ENCODE assay signal across 8 cellular contexts in the genomic region with DNA sequence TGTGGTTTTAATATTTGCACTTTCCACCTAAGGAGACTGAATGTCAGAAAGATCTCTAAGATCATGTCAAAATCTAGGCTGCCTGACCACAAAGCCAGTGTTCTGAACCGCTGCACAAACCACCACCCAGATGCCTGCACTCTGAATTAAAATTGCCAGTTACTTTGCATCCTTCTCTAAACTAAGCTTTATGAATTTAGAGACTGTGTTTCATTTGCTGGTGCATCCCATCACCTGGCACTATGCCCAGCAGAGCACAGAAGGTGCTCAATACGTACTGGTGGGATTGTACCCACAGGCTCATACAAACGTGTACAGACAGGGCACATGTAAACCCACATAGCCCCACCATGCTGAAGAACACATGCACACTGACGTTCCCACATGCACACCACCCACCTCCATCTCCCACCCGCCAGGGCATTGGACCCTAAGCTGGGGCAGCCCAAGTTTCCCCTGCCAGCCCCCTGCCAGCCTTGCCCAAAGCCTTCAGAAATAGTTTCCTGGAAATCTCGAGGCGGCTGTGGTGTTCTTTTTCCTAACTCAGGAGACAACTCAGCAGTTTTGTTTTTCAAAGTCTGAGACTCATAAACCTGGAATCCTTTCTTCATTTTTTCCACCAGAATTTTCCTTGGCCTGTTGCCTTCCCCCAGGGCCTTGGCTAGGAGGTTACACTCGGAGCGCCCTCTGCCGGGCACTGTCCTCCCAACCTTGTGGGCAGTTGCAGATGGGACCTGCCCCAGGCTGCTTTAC. TPM values are rescaled to one million over a fixed set of nuclear protein-coding genes. Genes with fewer than 3 reads are reported as not detected.
DNase-seq lines count a peak whose midpoint lies in the region; ATAC-seq and TF ChIP-seq lines count a peak whose summit lies in the region.

No MANE protein-coding gene starts in this region.

- POLR2A ChIA-PET in WTC11 (lab: Charles Lee): no interaction called here

- no peak overlapping the region for H3K4me3 Mint-ChIP-seq in WTC11

- peaks cover 6% of the 10 kb centered on the region; the same call in 1 of the 2 replicates for H3K27me3 Mint-ChIP-seq in WTC11 (ENCODE audit: low read depth)

- no peaks in the 10 kb centered on the region for H3K36me3 ChIP-seq in mammary epithelial cell (ENCODE audit: insufficient read depth, low read length)

- ATAC-seq in HG02885 (IDR thresholded peaks at IDR 0.05; ENCODE audit: poor library complexity, unreplicated experiment): peak; percentile 58
- ATAC-seq in WTC11: peak; percentile 97
- ATAC-seq in HG03460 (IDR thresholded peaks at IDR 0.05; ENCODE audit: unreplicated experiment): no peak

- H3K4me2 ChIP-seq in mammary epithelial cell (ENCODE audit: insufficient read depth, low read depth, low read length): peak overlapping the region; percentile 93

- H3K27ac ChIP-seq in mammary epithelial cell (ENCODE audit: insufficient read depth, low read depth, low read length): peak overlapping the region; percentile 84

- H3K27ac Mint-ChIP-seq in WTC11: no peak overlapping the region

- no peaks in the 10 kb centered on the region for H4K20me1 ChIP-seq in mammary epithelial cell (ENCODE audit: insufficient read depth, low read length)

- DNase-seq in GM04503 (ENCODE audit: low read depth): peak; percentile 84
- DNase-seq in NCI-H2227 (lab: John Stamatoyannopoulos, UW; ENCODE audit: unreplicated experiment): peak; percentile 80
- peak; percentile 95 for DNase-seq in WTC11 (ENCODE audit: low spot score)
- peak; percentile 89 for DNase-seq in mammary epithelial cell
- peak; percentile 94 for DNase-seq in iris pigment epithelial cell (ENCODE audit: low read depth)
- DNase-seq in stimulated activated CD4-positive, alpha-beta T cell treated with anti-CD3 and anti-CD28 coated beads, Interleukin-12 subunit alpha, Interleukin-12 subunit beta, amount 100 ng/mL, for 4 hours: peak; percentile 96

- TF ChIP-seq CTCF in WTC11 (IDR thresholded peaks at IDR 0.05): peak; percentile 73; the same call in 1 of the 2 replicates
- TF ChIP-seq CTCF in mammary epithelial cell (conservative IDR thresholded peaks at IDR 0.05 in 1 of 2, IDR thresholded peaks at IDR 0.05 in 1 of 2; ENCODE audit: extremely low read depth in 1 of 2, insufficient read depth in 1 of 2, low read depth in 1 of 2, low read length in 2 of 2): peak; percentile 88 to 96

- peak overlapping the region; percentile 10 to 34 (median 16) for H3K4me3 ChIP-seq in mammary epithelial cell (replicated peaks in 1 of 3; ENCODE audit: insufficient read depth in 1 of 3, low read depth in 2 of 3, low read length in 3 of 3)

- no peaks in the 10 kb centered on the region for H3K9me3 Mint-ChIP-seq in WTC11

- H3K27me3 ChIP-seq in mammary epithelial cell (ENCODE audit: insufficient read depth, low read length): no peaks in the 10 kb centered on the region

- peaks cover 11% of the 10 kb centered on the region for H3K4me1 Mint-ChIP-seq in WTC11

- H3K9ac ChIP-seq in mammary epithelial cell (ENCODE audit: insufficient read depth, low read length): peak overlapping the region; percentile 77

- intact Hi-C loops in mammary epithelial cell (cut with micrococcal nuclease): loop anchor here (1.0 kb wide), 7 partner anchors 20 to 317 kb away; no protein-coding TSS in a partner anchor

- H3K4me1 ChIP-seq in mammary epithelial cell (ENCODE audit: insufficient read depth, low read length): peaks cover 44% of the 10 kb centered on the region

- dilution Hi-C loops in mammary epithelial cell (cut with HindIII; ENCODE audit: low sequenced_read_pairs): loop anchor here (25.0 kb wide), 1 partner anchor 174 kb away; no protein-coding TSS in a partner anchor

- no peaks in the 10 kb centered on the region for H3K79me2 ChIP-seq in mammary epithelial cell (ENCODE audit: insufficient read depth, low read length)

- no TSS peak for BruUV-seq in mammary epithelial cell (replicated peaks; lab: Mats Ljungman, UMichigan)

- peak overlapping the region; percentile 83 for H2AFZ ChIP-seq in mammary epithelial cell (ENCODE audit: low read depth, low read length)

- CTCF ChIA-PET in WTC11 (lab: Charles Lee): interaction anchor here (1.1 to 3.6 kb wide), 2 partner anchors 20 to 42 kb away, joined by 3 to 12 read pairs; no protein-coding TSS in a partner anchor
- CTCF ChIA-PET in mammary epithelial cell (lab: Charles Lee; ENCODE audit: low non-redundant PET): interaction anchor here (0.7 kb wide), 2 partner anchors 209 to 318 kb away, joined by 3 to 4 read pairs; no protein-coding TSS in a partner anchor

- no peaks in the 10 kb centered on the region for H3K36me3 Mint-ChIP-seq in WTC11

- no peaks in the 10 kb centered on the region for H3K9me3 ChIP-seq in mammary epithelial cell (replicated peaks; ENCODE audit: insufficient read depth, low read length)

- 0% methylated on average over 8 of the region's 10 CpGs for WGBS in mammary epithelial cell (ENCODE audit: low coverage, missing lambda C conversion rate)

- in situ Hi-C loops in mammary epithelial cell (cut with MboI; ENCODE audit: low sequenced_read_pairs in 2 of 2): loop anchor here (10.0 to 25.0 kb wide), 2 partner anchors 181 to 324 kb away; no protein-coding TSS in a partner anchor

TF ChIP-seq in WTC11, 78 proteins besides CTCF, POLR2A, EP300 and RAD21 (continues in another document):
- TF ChIP-seq, protein P1, sequence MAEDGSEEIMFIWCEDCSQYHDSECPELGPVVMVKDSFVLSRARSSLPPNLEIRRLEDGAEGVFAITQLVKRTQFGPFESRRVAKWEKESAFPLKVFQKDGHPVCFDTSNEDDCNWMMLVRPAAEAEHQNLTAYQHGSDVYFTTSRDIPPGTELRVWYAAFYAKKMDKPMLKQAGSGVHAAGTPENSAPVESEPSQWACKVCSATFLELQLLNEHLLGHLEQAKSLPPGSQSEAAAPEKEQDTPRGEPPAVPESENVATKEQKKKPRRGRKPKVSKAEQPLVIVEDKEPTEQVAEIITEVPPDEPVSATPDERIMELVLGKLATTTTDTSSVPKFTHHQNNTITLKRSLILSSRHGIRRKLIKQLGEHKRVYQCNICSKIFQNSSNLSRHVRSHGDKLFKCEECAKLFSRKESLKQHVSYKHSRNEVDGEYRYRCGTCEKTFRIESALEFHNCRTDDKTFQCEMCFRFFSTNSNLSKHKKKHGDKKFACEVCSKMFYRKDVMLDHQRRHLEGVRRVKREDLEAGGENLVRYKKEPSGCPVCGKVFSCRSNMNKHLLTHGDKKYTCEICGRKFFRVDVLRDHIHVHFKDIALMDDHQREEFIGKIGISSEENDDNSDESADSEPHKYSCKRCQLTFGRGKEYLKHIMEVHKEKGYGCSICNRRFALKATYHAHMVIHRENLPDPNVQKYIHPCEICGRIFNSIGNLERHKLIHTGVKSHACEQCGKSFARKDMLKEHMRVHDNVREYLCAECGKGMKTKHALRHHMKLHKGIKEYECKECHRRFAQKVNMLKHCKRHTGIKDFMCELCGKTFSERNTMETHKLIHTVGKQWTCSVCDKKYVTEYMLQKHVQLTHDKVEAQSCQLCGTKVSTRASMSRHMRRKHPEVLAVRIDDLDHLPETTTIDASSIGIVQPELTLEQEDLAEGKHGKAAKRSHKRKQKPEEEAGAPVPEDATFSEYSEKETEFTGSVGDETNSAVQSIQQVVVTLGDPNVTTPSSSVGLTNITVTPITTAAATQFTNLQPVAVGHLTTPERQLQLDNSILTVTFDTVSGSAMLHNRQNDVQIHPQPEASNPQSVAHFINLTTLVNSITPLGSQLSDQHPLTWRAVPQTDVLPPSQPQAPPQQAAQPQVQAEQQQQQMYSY (CRISPR knock-in tag; IDR thresholded peaks at IDR 0.05): no peak
- no peak for TF ChIP-seq ATF6 (CRISPR knock-in tag; IDR thresholded peaks at IDR 0.05)
- no peak for TF ChIP-seq ZNF138 (CRISPR knock-in tag; conservative IDR thresholded peaks at IDR 0.05)
- TF ChIP-seq, protein P2, sequence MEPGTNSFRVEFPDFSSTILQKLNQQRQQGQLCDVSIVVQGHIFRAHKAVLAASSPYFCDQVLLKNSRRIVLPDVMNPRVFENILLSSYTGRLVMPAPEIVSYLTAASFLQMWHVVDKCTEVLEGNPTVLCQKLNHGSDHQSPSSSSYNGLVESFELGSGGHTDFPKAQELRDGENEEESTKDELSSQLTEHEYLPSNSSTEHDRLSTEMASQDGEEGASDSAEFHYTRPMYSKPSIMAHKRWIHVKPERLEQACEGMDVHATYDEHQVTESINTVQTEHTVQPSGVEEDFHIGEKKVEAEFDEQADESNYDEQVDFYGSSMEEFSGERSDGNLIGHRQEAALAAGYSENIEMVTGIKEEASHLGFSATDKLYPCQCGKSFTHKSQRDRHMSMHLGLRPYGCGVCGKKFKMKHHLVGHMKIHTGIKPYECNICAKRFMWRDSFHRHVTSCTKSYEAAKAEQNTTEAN (CRISPR knock-in tag; IDR thresholded peaks at IDR 0.05): no peak
- TF ChIP-seq, protein P3, sequence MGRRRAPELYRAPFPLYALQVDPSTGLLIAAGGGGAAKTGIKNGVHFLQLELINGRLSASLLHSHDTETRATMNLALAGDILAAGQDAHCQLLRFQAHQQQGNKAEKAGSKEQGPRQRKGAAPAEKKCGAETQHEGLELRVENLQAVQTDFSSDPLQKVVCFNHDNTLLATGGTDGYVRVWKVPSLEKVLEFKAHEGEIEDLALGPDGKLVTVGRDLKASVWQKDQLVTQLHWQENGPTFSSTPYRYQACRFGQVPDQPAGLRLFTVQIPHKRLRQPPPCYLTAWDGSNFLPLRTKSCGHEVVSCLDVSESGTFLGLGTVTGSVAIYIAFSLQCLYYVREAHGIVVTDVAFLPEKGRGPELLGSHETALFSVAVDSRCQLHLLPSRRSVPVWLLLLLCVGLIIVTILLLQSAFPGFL (CRISPR knock-in tag; IDR thresholded peaks at IDR 0.05; ENCODE audit: borderline replicate concordance): no peak

RNA-seq across cellular contexts. Expression of gene TRAF1, which starts 9.6 kb away (rescaled TPM):
- total RNA-seq in WTC11 (2021): 1.8 to 3.1 TPM (median 2.9 TPM) in 3 replicates
- total RNA-seq in mammary epithelial cell: 1 to 10 TPM in 1 of 2 donors, under 1 TPM in 1; 0.89 to 1.0 TPM
- 0.28 TPM for polyA plus RNA-seq in mammary epithelial cell
- not detected for polyA minus RNA-seq in mammary epithelial cell

RNA-seq across cellular contexts. Expression of gene PHF19, which starts 59.2 kb away (rescaled TPM):
- total RNA-seq in WTC11 (2021): 29.3 to 39.0 TPM (median 35.4 TPM) in 3 replicates
- 10 to 100 TPM in 1 of 2 donors, 1 to 10 TPM in 1; 4.3 to 52.9 TPM for total RNA-seq in mammary epithelial cell
- 60.9 TPM for polyA plus RNA-seq in mammary epithelial cell
- polyA minus RNA-seq in mammary epithelial cell: 47.9 TPM
